ENCODE assay signal across 9 cellular contexts in the genomic region with DNA sequence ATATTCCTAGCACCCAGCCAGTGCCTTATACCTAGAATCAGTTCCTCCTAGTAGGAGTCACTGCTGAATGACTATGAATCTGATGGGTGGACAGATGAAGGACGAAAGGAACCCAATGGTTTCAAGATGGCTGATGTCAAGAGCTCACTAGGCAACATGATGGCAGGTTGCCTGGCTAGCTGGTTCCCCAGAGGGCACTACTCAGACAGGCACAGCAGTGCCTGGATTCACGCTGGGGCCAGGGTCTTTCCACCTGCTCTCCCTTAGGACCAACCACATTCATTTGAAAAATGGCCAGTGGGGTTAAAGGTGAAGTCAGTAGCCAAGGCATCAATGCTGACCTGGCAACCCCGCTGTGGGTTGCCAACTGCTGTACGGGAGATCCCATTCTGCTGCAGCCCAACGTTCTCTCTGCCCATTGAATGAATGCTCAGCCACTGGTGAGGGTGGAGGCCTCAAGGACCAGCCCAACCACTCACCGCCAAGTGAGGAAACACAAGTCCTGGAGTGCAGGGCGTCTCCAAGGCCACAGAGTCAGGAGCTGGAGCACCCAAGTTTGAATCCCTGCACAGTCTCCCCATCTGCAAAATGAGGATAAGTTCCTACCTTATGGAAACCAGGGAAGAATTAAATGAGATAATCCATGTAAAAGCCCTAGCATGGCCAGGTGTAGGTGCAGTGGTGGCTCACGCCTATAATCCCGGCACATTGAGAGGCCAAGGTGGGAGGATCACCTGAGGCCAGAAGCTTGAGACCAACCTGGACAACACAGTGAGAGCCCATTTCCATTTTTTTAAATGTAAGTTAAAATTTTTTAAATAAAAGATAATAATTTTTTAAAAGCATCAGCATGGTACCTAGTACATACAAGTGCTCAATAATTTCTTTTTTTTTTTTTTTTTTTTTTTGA. TPM values are rescaled to one million over a fixed set of nuclear protein-coding genes. Genes with fewer than 3 reads are reported as not detected.
DNase-seq lines count a peak whose midpoint lies in the region; ATAC-seq, FAIRE-seq and TF ChIP-seq lines count a peak whose summit lies in the region.
"Had no signal": no experiment of that assay in that cellular context is flagged by ENCODE, and none has a peak within 500 bp of the region (broad histone marks: within the 10 kb centered on the region; RNA-seq: fewer than 3 reads in every experiment).

No MANE protein-coding gene starts in this region.

- FAIRE-seq in GM19239 (lab: Jason Lieb, UNC), result no peak

- H3K79me2 ChIP-seq in OCI-LY1 (ENCODE audit: insufficient read depth, low read length), result peaks cover 99% of the 10 kb centered on the region

- ATAC-seq in CD4-positive, CD25-positive, alpha-beta regulatory T cell (ENCODE audit: low read depth in 2 of 2), result no peak
- ATAC-seq in GM19452 (IDR thresholded peaks at IDR 0.05; ENCODE audit: unreplicated experiment) (no peak), GM21390 (IDR thresholded peaks at IDR 0.05; ENCODE audit: unreplicated experiment) (no peak)

- H3K9me3 Mint-ChIP-seq in CD4-positive, CD25-positive, alpha-beta regulatory T cell, result no peaks in the 10 kb centered on the region

- H3K9me3 ChIP-seq in CD4-positive, CD25-positive, alpha-beta regulatory T cell (ENCODE audit: control insufficient read depth in 2 of 2, low read length in 2 of 2), result no peaks in the 10 kb centered on the region
- H3K9me3 ChIP-seq in OCI-LY1 (ENCODE audit: low read length) (no peaks in the 10 kb centered on the region), duodenal mucosa (ENCODE audit: control insufficient read depth in 1 of 2, low read length in 2 of 2) (no peaks in the 10 kb centered on the region), neutrophil (no peaks in the 10 kb centered on the region)

- TF ChIP-seq CTCF in OCI-LY1 (IDR thresholded peaks at IDR 0.05; ENCODE audit: low read length) (no peak), neutrophil (IDR thresholded peaks at IDR 0.05) (no peak)

- H3K27ac ChIP-seq in CD4-positive, CD25-positive, alpha-beta regulatory T cell (ENCODE audit: insufficient read depth, low read length, poor library complexity, severe bottlenecking), result peak overlapping the region; percentile 96
- H3K27ac ChIP-seq in OCI-LY1 (ENCODE audit: low read depth, low read length, poor library complexity, severe bottlenecking), result peak overlapping the region; percentile 28
- peak overlapping the region; percentile 49 for H3K27ac ChIP-seq in duodenal mucosa (ENCODE audit: low read depth, low read length)
- H3K27ac ChIP-seq in neutrophil, result peak overlapping the region; percentile 99

- H3K9ac ChIP-seq in OCI-LY1 (ENCODE audit: low read length) (no peak overlapping the region), duodenal mucosa (ENCODE audit: low read depth in 1 of 2, low read length in 2 of 2) (no peak overlapping the region)

- no peak overlapping the region for H2AFZ ChIP-seq in OCI-LY1 (ENCODE audit: low read length)

- H3K4me3 ChIP-seq in CD4-positive, CD25-positive, alpha-beta regulatory T cell (ENCODE audit: low read depth, low read length), result peak overlapping the region; percentile 81
- no peak overlapping the region for H3K4me3 ChIP-seq in OCI-LY1 (ENCODE audit: low read depth, low read length, poor library complexity, severe bottlenecking)
- H3K4me3 ChIP-seq in duodenal mucosa (ENCODE audit: low read depth in 1 of 2, low read length in 2 of 2), result no peak overlapping the region
- peak overlapping the region; percentile 64 to 73 for H3K4me3 ChIP-seq in neutrophil (ENCODE audit: low read depth in 1 of 2, low read length in 1 of 2)

- H3K4me3 Mint-ChIP-seq in CD4-positive, CD25-positive, alpha-beta regulatory T cell, result peak overlapping the region; percentile 67 to 87 (median 86)

- peaks cover 14% of the 10 kb centered on the region for H3K36me3 ChIP-seq in CD4-positive, CD25-positive, alpha-beta regulatory T cell (ENCODE audit: control insufficient read depth, insufficient read depth, low read length)
- peaks cover 38% of the 10 kb centered on the region for H3K36me3 ChIP-seq in OCI-LY1 (ENCODE audit: insufficient read depth, low read length)
- peaks cover 11 to 18% of the 10 kb centered on the region in 2 donors for H3K36me3 ChIP-seq in duodenal mucosa (ENCODE audit: control insufficient read depth in 1 of 2, insufficient read depth in 2 of 2, low read length in 2 of 2)
- H3K36me3 ChIP-seq in neutrophil, result peaks cover 28% of the 10 kb centered on the region

- H3F3A ChIP-seq in OCI-LY1 (ENCODE audit: insufficient read depth, low read length), result 0 out of 2 replicates have a peak, but pooled peaks cover 4% of the 10 kb centered on the region

- no peaks in the 10 kb centered on the region for H3K27me3 ChIP-seq in CD4-positive, CD25-positive, alpha-beta regulatory T cell (ENCODE audit: control insufficient read depth, insufficient read depth, low read length)
- no peaks in the 10 kb centered on the region for H3K27me3 ChIP-seq in OCI-LY1 (ENCODE audit: insufficient read depth, low read length)
- H3K27me3 ChIP-seq in duodenal mucosa (ENCODE audit: control insufficient read depth in 1 of 2, insufficient read depth in 2 of 2, low read length in 2 of 2), result no peaks in the 10 kb centered on the region
- H3K27me3 ChIP-seq in neutrophil, result no peaks in the 10 kb centered on the region

- H3K9me2 ChIP-seq in OCI-LY1 (ENCODE audit: low read depth, low read length), result no peaks in the 10 kb centered on the region

- peaks cover 34 to 97% (median 73%) of the 10 kb centered on the region in 4 donors for H3K4me1 Mint-ChIP-seq in CD4-positive, CD25-positive, alpha-beta regulatory T cell

- H3K36me3 Mint-ChIP-seq in CD4-positive, CD25-positive, alpha-beta regulatory T cell, result peaks cover 27% of the 10 kb centered on the region

- DNase-seq in CD4-positive, CD25-positive, alpha-beta regulatory T cell, result no peak
- DNase-seq in GM19239 (ENCODE audit: insufficient read length, low spot score), result no peak
- no peak for DNase-seq in A172 (ENCODE audit: low spot score)
- DNase-seq: NCI-H2107 had no signal

- no peaks in the 10 kb centered on the region for H4K20me1 ChIP-seq in OCI-LY1 (ENCODE audit: insufficient read depth, low read length)

- H3K4me1 ChIP-seq in CD4-positive, CD25-positive, alpha-beta regulatory T cell (ENCODE audit: control insufficient read depth, insufficient read depth, low read length, poor library complexity, severe bottlenecking), result peaks cover 95% of the 10 kb centered on the region
- peaks cover 74% of the 10 kb centered on the region for H3K4me1 ChIP-seq in OCI-LY1 (ENCODE audit: insufficient read depth, low read length, severe bottlenecking)
- peaks cover 73 to 81% of the 10 kb centered on the region in 2 donors for H3K4me1 ChIP-seq in duodenal mucosa (ENCODE audit: control insufficient read depth in 1 of 2, insufficient read depth in 2 of 2, low read length in 2 of 2)
- peaks cover 99 to 100% of the 10 kb centered on the region in 2 experiments for H3K4me1 ChIP-seq in neutrophil (ENCODE audit: control insufficient read depth in 1 of 2, insufficient read depth in 1 of 2, low read depth in 1 of 2, low read length in 1 of 2)

- H3K27me3 Mint-ChIP-seq in CD4-positive, CD25-positive, alpha-beta regulatory T cell, result no peaks in the 10 kb centered on the region

- peak overlapping the region; percentile 93 to 97 (median 93) for H3K27ac Mint-ChIP-seq in CD4-positive, CD25-positive, alpha-beta regulatory T cell

- H3K4me2 ChIP-seq in OCI-LY1 (ENCODE audit: low read length), result no peak overlapping the region

RNA-seq across cellular contexts. Expression of gene MYH9, which starts 12.4 kb away (rescaled TPM):
- 1,341 TPM for total RNA-seq in CD4-positive, CD25-positive, alpha-beta regulatory T cell
- polyA plus RNA-seq in CD4-positive, CD25-positive, alpha-beta regulatory T cell, result 10 to 100 TPM; 80.0 to 98.9 (median 93.4) TPM
- 180 and 245 TPM in 2 replicates for total RNA-seq in A172 (2014; rRNA removed; shearing (Covaris generic))

Comparison
In these comparisons a context has a peak if more than half of its experiments do, and no peak if none do; other contexts are left out.
1. H3K27ac ChIP-seq: peak in every context shown above with its lines; median percentile 99 in neutrophil; 96 in CD4-positive, CD25-positive, alpha-beta regulatory T cell; 49 in duodenal mucosa; 28 in OCI-LY1.
2. H3K4me3 ChIP-seq: peak in CD4-positive, CD25-positive, alpha-beta regulatory T cell (single experiment) and neutrophil (2 of 2); none in OCI-LY1 (single experiment) and duodenal mucosa (0 of 2).